In the genomic region with DNA sequence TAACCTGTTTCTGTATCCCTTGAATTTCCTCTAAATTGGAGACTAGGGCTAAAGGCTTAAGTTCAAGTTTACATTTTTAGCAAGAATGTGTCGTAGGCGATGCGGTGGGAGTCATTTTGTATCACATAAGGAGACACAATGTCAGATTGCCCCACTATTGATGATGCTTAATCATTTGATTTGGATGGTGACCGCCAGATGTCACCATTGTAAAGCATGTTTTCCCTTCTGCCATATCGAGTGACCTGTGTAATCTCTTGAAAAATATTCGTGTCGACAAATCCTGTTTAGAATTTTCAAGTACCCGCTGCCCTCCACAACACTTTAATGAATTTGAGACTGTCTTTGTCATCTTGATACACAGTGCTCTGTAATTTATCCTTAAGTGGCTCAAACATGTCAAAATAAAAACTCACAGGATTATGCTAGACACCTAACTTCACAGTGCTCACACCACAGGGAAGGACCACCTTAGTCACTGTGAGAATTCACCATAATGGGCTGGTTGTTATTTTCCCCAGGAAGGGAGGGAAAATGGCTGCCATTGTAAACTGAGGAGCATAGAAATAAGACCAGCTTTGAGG, we compare ENCODE assay signal across 9 cellular contexts. TPM values are rescaled to one million over a fixed set of nuclear protein-coding genes. Genes with fewer than 3 reads are reported as not detected.
A peak's percentile ranks its signal among the peaks of the same experiment; 100 is the strongest.
DNase-seq lines count a peak whose midpoint lies in the region; ATAC-seq, FAIRE-seq and TF ChIP-seq lines count a peak whose summit lies in the region.
"Had no signal": no experiment of that assay in that cellular context is flagged by ENCODE, and none has a peak within 500 bp of the region (broad histone marks: within the 10 kb centered on the region; RNA-seq: fewer than 3 reads in every experiment).

No MANE protein-coding gene starts in this region.

- no peak overlapping the region for H3K4ac ChIP-seq in H9 (ENCODE audit: low read depth, low read length)

- H3K9me3 Mint-ChIP-seq in H9 (peaks cover 0 to 7% of the 10 kb centered on the region in 2 experiments; a peak in 2 of 5 replicates), chondrocyte (ENCODE audit: low read depth) (no peaks in the 10 kb centered on the region)

- H3K79me1 ChIP-seq in H9 (ENCODE audit: insufficient read depth, low read depth, low read length, poor library complexity, severe bottlenecking): no peaks in the 10 kb centered on the region

- H3T11ph ChIP-seq in H9 (ENCODE audit: low read length): no peak overlapping the region

- no peak overlapping the region for H4K8ac ChIP-seq in H9 (replicated peaks; ENCODE audit: insufficient read length, low read depth, low read length)

- no CpG with 5 or more reads among the region's 8 CpGs for WGBS in H9 (ENCODE audit: extremely low coverage, insufficient read length, low lambda C conversion rate)
- WGBS in pancreas, 2 donors: 10 to 14% methylated on average over 8 of the region's 8 CpGs

- no peaks in the 10 kb centered on the region for H3K79me2 ChIP-seq in H9 (ENCODE audit: insufficient read depth, low read length)

- no peak overlapping the region for H3K56ac ChIP-seq in H9 (ENCODE audit: insufficient read length, low read depth, low read length)

- H3K4me1 ChIP-seq in H9 (ENCODE audit: insufficient read depth, low read length): no peaks in the 10 kb centered on the region
- no peaks in the 10 kb centered on the region for H3K4me1 ChIP-seq in pancreas

- H3K27me3 Mint-ChIP-seq in H9 (ENCODE audit: low read depth) (peaks cover 24% of the 10 kb centered on the region), chondrocyte (ENCODE audit: low read depth) (peaks cover 37% of the 10 kb centered on the region)

- ATAC-seq in pancreas: peak in 3 of 4 donors; percentile 65 to 82 (median 74)
- ATAC-seq in HG03342 (IDR thresholded peaks at IDR 0.05; ENCODE audit: unreplicated experiment): no peak
- no peak for ATAC-seq in HG02763 (IDR thresholded peaks at IDR 0.05; ENCODE audit: unreplicated experiment)
- ATAC-seq in HG03457 (IDR thresholded peaks at IDR 0.05; ENCODE audit: unreplicated experiment): no peak

- H3K36me3 ChIP-seq in pancreas: no peaks in the 10 kb centered on the region

- H3K27ac ChIP-seq in H9 (ENCODE audit: insufficient read length, low read depth, low read length) (no peak overlapping the region), pancreas (no peak overlapping the region)
- H3K27ac ChIP-seq: KMS-11 had no signal

- no peak overlapping the region for H3K4me3 ChIP-seq in pancreas

- H3K9ac ChIP-seq in H9 (ENCODE audit: extremely low read depth, insufficient read length, low read length): no peak overlapping the region
- H3K9ac ChIP-seq: KMS-11 had no signal

- H2AK5ac ChIP-seq in H9 (ENCODE audit: insufficient read length, low read length): no peak overlapping the region

- no peak overlapping the region for H3K14ac ChIP-seq in H9 (ENCODE audit: insufficient read depth, low read length)

- no peaks in the 10 kb centered on the region for H3K9me3 ChIP-seq in H9 (ENCODE audit: control insufficient read depth, low read depth, low read length)
- no peaks in the 10 kb centered on the region for H3K9me3 ChIP-seq in pancreas

- no peak overlapping the region for H2BK15ac ChIP-seq in H9 (ENCODE audit: low read depth, low read length)

- H3K23ac ChIP-seq in H9 (ENCODE audit: insufficient read length, low read depth, low read length): peak overlapping the region; percentile 44

- H3K4me3 Mint-ChIP-seq in H9 (no peak overlapping the region), chondrocyte (ENCODE audit: unreplicated experiment) (no peak overlapping the region)

- H2BK120ac ChIP-seq in H9 (ENCODE audit: low read depth, low read length, poor library complexity, severe bottlenecking): no peak overlapping the region

- no peak overlapping the region for H3K18ac ChIP-seq in H9 (ENCODE audit: insufficient read length, low read depth, low read length)

- peak overlapping the region; percentile 27 for H2AFZ ChIP-seq in H9 (ENCODE audit: low read length)

- H3K4me2 ChIP-seq in H9 (ENCODE audit: insufficient read depth, insufficient read length, low read length): no peak overlapping the region
- H3K4me2 ChIP-seq: KMS-11 had no signal

- H2BK20ac ChIP-seq in H9 (ENCODE audit: low read depth, low read length, poor library complexity, severe bottlenecking): no peak overlapping the region

- H3K27ac Mint-ChIP-seq in H9 (peak overlapping the region in 1 of 3 experiments; percentile 3; a peak in 2 of 7 replicates), chondrocyte (ENCODE audit: unreplicated experiment) (no peak overlapping the region)

- no peaks in the 10 kb centered on the region for H4K20me1 ChIP-seq in H9 (ENCODE audit: control insufficient read depth, insufficient read depth, insufficient read length)

- TF ChIP-seq CTCF in H9 (conservative IDR thresholded peaks at IDR 0.05): peak; percentile 70
- TF ChIP-seq CTCF in chondrocyte (IDR thresholded peaks at IDR 0.05): peak; percentile 80
- no peak for TF ChIP-seq CTCF in pancreas (IDR thresholded peaks at IDR 0.05)

- H4K5ac ChIP-seq in H9 (ENCODE audit: insufficient read length, low read depth, low read length): peak overlapping the region; percentile 58

- H3K4me1 Mint-ChIP-seq in H9 (peaks cover 3% of the 10 kb centered on the region in 2 experiments), chondrocyte (ENCODE audit: low read depth) (no peaks in the 10 kb centered on the region)

- H2BK12ac ChIP-seq in H9 (ENCODE audit: insufficient read length, low read depth, low read length): no peak overlapping the region

- no peaks in the 10 kb centered on the region for H3K23me2 ChIP-seq in H9 (ENCODE audit: insufficient read length, low read depth, low read length, poor library complexity, severe bottlenecking)

- no peak for FAIRE-seq in pancreas (lab: Jason Lieb, UNC)

- DNase-seq in COLO668 (lab: John Stamatoyannopoulos, UW; ENCODE audit: unreplicated experiment): peak; percentile 44
- peak; percentile 37 for DNase-seq in H9
- peak; percentile 28 for DNase-seq in NCI-H774 (lab: John Stamatoyannopoulos, UW)
- no peak for DNase-seq in chondrocyte (ENCODE audit: low spot score)
- DNase-seq in pancreas: peak in 1 of 6 donors; percentile 27

- H3K36me3 Mint-ChIP-seq in H9 (ENCODE audit: insufficient read depth in 1 of 3, low read depth in 3 of 3) (no peaks in the 10 kb centered on the region), chondrocyte (ENCODE audit: low read depth) (no peaks in the 10 kb centered on the region)

- H3K27me3 ChIP-seq in H9 (ENCODE audit: insufficient read depth, low read length): no peaks in the 10 kb centered on the region
- H3K27me3 ChIP-seq in pancreas: peaks cover 0 to 5% (median 0%) of the 10 kb centered on the region in 4 donors

- H2BK5ac ChIP-seq in H9 (ENCODE audit: insufficient read length, low read length): peak overlapping the region; percentile 5

- intact Hi-C loops in pancreas (cut with DNase I): no loop called here

- H4K91ac ChIP-seq in H9 (ENCODE audit: insufficient read length, low read depth, low read length): no peak overlapping the region

RNA-seq across cellular contexts. Expression of gene SLC46A2, which starts 34.5 kb away (rescaled TPM):
- not detected in 2 replicates for total RNA-seq in H9 (2021)
- total RNA-seq in chondrocyte: not detected in 3 replicates
- under 1 TPM in 2 of 6 donors, not detected in 4; 0.18 to 0.37 TPM for total RNA-seq in pancreas
- polyA plus RNA-seq in pancreas: not detected

Comparison
In these comparisons a context has a peak if more than half of its experiments do, and no peak if none do; other contexts are left out.
1. CTCF ChIP-seq: peak in H9 (single experiment) and chondrocyte (single experiment); none in pancreas (0 of 4).
2. ATAC-seq: peak in pancreas (3 of 4); none in HG03342 (single experiment), HG02763 (single experiment) and HG03457 (single experiment).